ENCODE assay signal across 30 cellular contexts in the genomic region with DNA sequence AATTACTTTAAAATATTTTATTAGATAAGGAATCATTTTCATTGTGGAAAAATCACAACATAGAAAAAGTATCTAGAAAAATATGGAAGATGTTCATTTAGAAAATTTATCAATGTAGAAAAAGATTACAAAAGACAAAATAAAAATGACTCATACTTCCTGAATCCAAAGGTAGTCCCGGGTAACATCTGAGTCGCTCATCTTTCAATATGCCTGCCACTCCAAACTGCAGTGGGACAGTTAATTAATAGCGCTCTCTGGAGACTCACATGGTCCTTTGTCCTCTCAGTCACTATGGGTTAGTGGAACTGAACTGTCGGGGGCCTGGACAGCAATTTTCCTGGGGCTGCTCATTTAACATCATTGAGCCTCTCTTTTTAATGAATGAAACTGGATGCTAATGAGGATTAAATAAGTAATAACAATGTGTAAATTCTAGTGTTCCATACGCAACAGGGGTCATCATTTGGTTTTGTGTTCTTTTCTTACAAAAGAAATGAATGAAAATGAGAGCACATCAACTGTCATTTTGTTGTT.
A peak's percentile ranks its signal among the peaks of the same experiment; 100 is the strongest.
DNase-seq lines count a peak whose midpoint lies in the region; ATAC-seq, FAIRE-seq and TF ChIP-seq lines count a peak whose summit lies in the region.
"Had no signal": no experiment of that assay in that cellular context is flagged by ENCODE, and none has a peak within 500 bp of the region (broad histone marks: within the 10 kb centered on the region; RNA-seq: fewer than 3 reads in every experiment).

No MANE protein-coding gene starts in this region.

- FAIRE-seq in RCC 7860 (lab: Jason Lieb, UNC), result peak; percentile 49
- FAIRE-seq: GM12892 had no signal

- peaks cover 2% of the 10 kb centered on the region for H3K4me1 Mint-ChIP-seq in endodermal cell
- peaks cover 5% of the 10 kb centered on the region for H3K4me1 Mint-ChIP-seq in activated CD4-positive, alpha-beta T cell treated with anti-CD3 and anti-CD28 coated beads for 36 hours
- H3K4me1 Mint-ChIP-seq: stimulated activated naive B cell treated with anti-CD40 and anti-IgM and Interleukin-4, amounts not matched to agents 10 μg/mL and 1 μg/mL and 100 μg/mL, for 72 hours had no signal

- no peak overlapping the region for H3K4me3 ChIP-seq in endodermal cell (ENCODE audit: low read length)
- H3K4me3 ChIP-seq: colonic mucosa, gastroesophageal sphincter, ovary, SJCRH30, suprapubic skin had no signal

- peak overlapping the region; percentile 31 for H3K27ac Mint-ChIP-seq in endodermal cell
- no peak overlapping the region for H3K27ac Mint-ChIP-seq in activated CD4-positive, alpha-beta T cell treated with anti-CD3 and anti-CD28 coated beads for 36 hours
- H3K27ac Mint-ChIP-seq: natural killer cell treated with Interleukin-12 subunit alpha and Interleukin-12 subunit beta and Interleukin-15 and Interleukin-18, amount 100 ng/mL, for 72 hours; stimulated activated naive B cell treated with anti-CD40 and anti-IgM and Interleukin-4, amounts not matched to agents 10 μg/mL and 1 μg/mL and 100 μg/mL, for 72 hours had no signal

- intact Hi-C loops in Right ventricle myocardium inferior (cut with DNase I), result no loop called here
- intact Hi-C loops in left ventricle myocardium superior (cut with micrococcal nuclease), result no loop called here
- intact Hi-C loops in activated CD4-positive, alpha-beta T cell treated with anti-CD3 and anti-CD28 coated beads for 36 hours (cut with DNase I, micrococcal nuclease), result no loop called here

- H3K4me1 ChIP-seq in endodermal cell (ENCODE audit: control insufficient read depth, insufficient read depth, low read length), result peaks cover 3% of the 10 kb centered on the region
- H3K4me1 ChIP-seq: colonic mucosa, gastroesophageal sphincter, SJCRH30, suprapubic skin had no signal

- H3K36me3 ChIP-seq in endodermal cell (ENCODE audit: control insufficient read depth, insufficient read depth, low read length), result peaks cover 90% of the 10 kb centered on the region
- H3K36me3 ChIP-seq: colonic mucosa, ovary had no signal

- H3K9me3 Mint-ChIP-seq in endodermal cell, result no peaks in the 10 kb centered on the region
- H3K9me3 Mint-ChIP-seq in activated CD4-positive, alpha-beta T cell treated with anti-CD3 and anti-CD28 coated beads for 36 hours (ENCODE audit: low read depth), result no peaks in the 10 kb centered on the region
- H3K9me3 Mint-ChIP-seq: activated T-cell treated with anti-CD3 and anti-CD28 coated beads, Interleukin-2, amount 50 U/mL, for 4 hours; natural killer cell treated with Interleukin-12 subunit alpha and Interleukin-12 subunit beta and Interleukin-15 and Interleukin-18, amount 100 ng/mL, for 72 hours; stimulated activated naive B cell treated with anti-CD40 and anti-IgM and Interleukin-4, amounts not matched to agents 10 μg/mL and 1 μg/mL and 100 μg/mL, for 72 hours had no signal

- H3K4me3 Mint-ChIP-seq in endodermal cell, result no peak overlapping the region
- no peak overlapping the region for H3K4me3 Mint-ChIP-seq in activated CD4-positive, alpha-beta T cell treated with anti-CD3 and anti-CD28 coated beads for 36 hours
- H3K4me3 Mint-ChIP-seq: activated T-cell treated with anti-CD3 and anti-CD28 coated beads, Interleukin-2, amount 50 U/mL, for 4 hours; natural killer cell treated with Interleukin-12 subunit alpha and Interleukin-12 subunit beta and Interleukin-15 and Interleukin-18, amount 100 ng/mL, for 72 hours; stimulated activated naive B cell treated with anti-CD40 and anti-IgM and Interleukin-4, amounts not matched to agents 10 μg/mL and 1 μg/mL and 100 μg/mL, for 72 hours had no signal

- TF ChIP-seq CTCF in endodermal cell (conservative IDR thresholded peaks at IDR 0.05), result no peak

- no peak overlapping the region for H3K27ac ChIP-seq in endodermal cell (ENCODE audit: low read depth, low read length)
- H3K27ac ChIP-seq: colonic mucosa, gastroesophageal sphincter, ovary, SJCRH30, suprapubic skin had no signal

- CTCF ChIA-PET in activated CD4-positive, alpha-beta T cell treated with anti-CD3 and anti-CD28 coated beads for 36 hours (lab: Charles Lee), result no interaction called here

- 97 to 100% methylated on average over 3 to 5 of the region's 5 CpGs for WGBS in endodermal cell (ENCODE audit: insufficient coverage in 1 of 2, insufficient read length in 1 of 2), 2 experiments

- no peak overlapping the region for H3K9ac ChIP-seq in endodermal cell (ENCODE audit: extremely low read depth, low read length, poor library complexity, severe bottlenecking)

- POLR2A ChIA-PET in activated CD4-positive, alpha-beta T cell treated with anti-CD3 and anti-CD28 coated beads for 36 hours (lab: Charles Lee), result no interaction called here

- H3K36me3 Mint-ChIP-seq in endodermal cell (ENCODE audit: low read depth), result peaks cover 62% of the 10 kb centered on the region
- peaks cover 41% of the 10 kb centered on the region for H3K36me3 Mint-ChIP-seq in activated CD4-positive, alpha-beta T cell treated with anti-CD3 and anti-CD28 coated beads for 36 hours (ENCODE audit: low read depth)

- H3K27me3 Mint-ChIP-seq in endodermal cell (ENCODE audit: insufficient read depth), result no peaks in the 10 kb centered on the region
- no peaks in the 10 kb centered on the region for H3K27me3 Mint-ChIP-seq in activated CD4-positive, alpha-beta T cell treated with anti-CD3 and anti-CD28 coated beads for 36 hours
- H3K27me3 Mint-ChIP-seq: natural killer cell treated with Interleukin-12 subunit alpha and Interleukin-12 subunit beta and Interleukin-15 and Interleukin-18, amount 100 ng/mL, for 72 hours; stimulated activated naive B cell treated with anti-CD40 and anti-IgM and Interleukin-4, amounts not matched to agents 10 μg/mL and 1 μg/mL and 100 μg/mL, for 72 hours had no signal

- no peaks in the 10 kb centered on the region for H3K9me3 ChIP-seq in endodermal cell (ENCODE audit: control insufficient read depth, low read length)
- H3K9me3 ChIP-seq: colonic mucosa, gastroesophageal sphincter, ovary, SJCRH30, suprapubic skin had no signal

- no peaks in the 10 kb centered on the region for H3K27me3 ChIP-seq in endodermal cell (ENCODE audit: control insufficient read depth, insufficient read depth, low read length, poor library complexity, severe bottlenecking)
- H3K27me3 ChIP-seq: colonic mucosa, gastroesophageal sphincter, ovary, SJCRH30, suprapubic skin had no signal

- peak; percentile 5 for DNase-seq in Right ventricle myocardium inferior (ENCODE audit: missing footprints)
- no peak for DNase-seq in left ventricle myocardium superior
- DNase-seq in RCC 7860 (ENCODE audit: low spot score), result peak; percentile 15
- no peak for DNase-seq in endodermal cell
- DNase-seq in DMS153 (lab: John Stamatoyannopoulos, UW), result no peak
- DNase-seq in activated CD4-positive, alpha-beta T cell treated with anti-CD3 and anti-CD28 coated beads for 36 hours, result no peak
- no peak for DNase-seq in NCI-H1092 (lab: John Stamatoyannopoulos, UW)
- DNase-seq: ACHN; activated CD4-positive, alpha-beta T cell treated with anti-CD3 and anti-CD28 coated beads for 4 hours; activated CD8-positive, alpha-beta memory T cell treated with anti-CD3 and anti-CD28 coated beads for 24 hours; activated naive CD4-positive, alpha-beta T cell; activated T-cell treated with anti-CD3 and anti-CD28 coated beads, Interleukin-2, amount 50 U/mL, for 4 hours; colonic mucosa; COR-L47; DND-41; hypothalamus; Kasumi-1; NCI-H446; ovary; right cardiac atrium; SJCRH30; stimulated activated CD4-positive, alpha-beta T cell treated with anti-CD3 and anti-CD28 coated beads, Interleukin-12 subunit alpha, Interleukin-12 subunit beta, amount 100 ng/mL, for 4 hours; stimulated activated CD4-positive, alpha-beta T cell treated with anti-CD3 and anti-CD28 coated beads, Interleukin-4, amount 100 ng/mL, for 24 hours; stimulated activated naive B cell treated with anti-CD40 and anti-IgM and Interleukin-4, amounts not matched to agents 10 μg/mL and 1 μg/mL and 100 μg/mL, for 72 hours; T-helper 2 cell had no signal

- ATAC-seq in Right ventricle myocardium inferior (no peak), left ventricle myocardium superior (no peak), HG03565 (IDR thresholded peaks at IDR 0.05; ENCODE audit: unreplicated experiment) (no peak)
- no peak for ATAC-seq in activated CD4-positive, alpha-beta T cell treated with anti-CD3 and anti-CD28 coated beads for 36 hours
- ATAC-seq: activated T-cell treated with anti-CD3 and anti-CD28 coated beads, Interleukin-2, amount 50 U/mL, for 4 hours; gastroesophageal sphincter; natural killer cell treated with Interleukin-12 subunit alpha and Interleukin-12 subunit beta and Interleukin-15 and Interleukin-18, amount 100 ng/mL, for 72 hours; right cardiac atrium; stimulated activated naive B cell treated with anti-CD40 and anti-IgM and Interleukin-4, amounts not matched to agents 10 μg/mL and 1 μg/mL and 100 μg/mL, for 72 hours had no signal

Comparison
In these comparisons a context has a peak if more than half of its experiments do, and no peak if none do; other contexts are left out.
1. DNase-seq: peak in Right ventricle myocardium inferior (single experiment) and RCC 7860 (single experiment); none in left ventricle myocardium superior (single experiment), endodermal cell (single experiment), DMS153 (single experiment), activated CD4-positive, alpha-beta T cell treated with anti-CD3 and anti-CD28 coated beads for 36 hours (single experiment) and NCI-H1092 (single experiment).